In the genomic region with DNA sequence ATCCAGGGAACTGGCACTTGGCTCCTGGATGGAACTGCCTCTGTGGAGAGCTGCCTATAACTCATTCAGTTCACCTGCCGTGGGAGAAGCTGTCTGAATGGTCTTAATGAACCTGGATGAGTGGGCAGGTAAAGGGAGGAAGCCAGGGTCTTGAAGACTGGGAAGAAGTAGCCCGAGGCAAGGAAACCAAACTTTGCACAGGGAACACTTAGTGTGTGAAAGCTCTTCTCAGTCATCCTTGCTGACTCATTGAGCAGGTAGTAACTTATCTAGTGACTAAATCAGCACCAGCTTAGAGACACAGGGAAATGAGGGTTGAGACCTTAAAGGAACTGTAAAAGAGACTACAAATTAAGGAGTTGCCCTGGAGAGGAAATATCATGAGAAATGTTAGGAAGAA, we compare ENCODE assay signal across 17 cellular contexts. TPM values are rescaled to one million over a fixed set of nuclear protein-coding genes. Genes with fewer than 3 reads are reported as not detected.
DNase-seq lines count a peak whose midpoint lies in the region; ATAC-seq and TF ChIP-seq lines count a peak whose summit lies in the region.
"Had no signal": no experiment of that assay in that cellular context is flagged by ENCODE, and none has a peak within 500 bp of the region (broad histone marks: within the 10 kb centered on the region; RNA-seq: fewer than 3 reads in every experiment).

No MANE protein-coding gene starts in this region.

- no peak overlapping the region for H3K9ac ChIP-seq in parathyroid adenoma
- H3K9ac ChIP-seq: KMS-11 had no signal

- H3K9me2 ChIP-seq in PC-9 (ENCODE audit: insufficient read depth): no peaks in the 10 kb centered on the region

- H3K27me3 ChIP-seq in PC-9 (ENCODE audit: insufficient read depth, low read depth) (no peaks in the 10 kb centered on the region), esophagus (ENCODE audit: control insufficient read depth in 1 of 2, insufficient read depth in 2 of 2, low read length in 2 of 2) (no peaks in the 10 kb centered on the region), parathyroid adenoma (ENCODE audit: control insufficient read depth, insufficient read depth, low read length) (no peaks in the 10 kb centered on the region), vagina (no peaks in the 10 kb centered on the region)
- H3K27me3 ChIP-seq: uterus had no signal

- intact Hi-C loops in PC-9 (cut with micrococcal nuclease; ENCODE audit: unreplicated experiment) (loop anchor here (5.0 kb wide), 3 partner anchors 141 to 434 kb away; partner anchors contain the start of genes ARF5 and GCC1), vagina (cut with DNase I) (no loop called here)

- H3K4me3 ChIP-seq in PC-9 (no peak overlapping the region), esophagus (ENCODE audit: low read depth in 1 of 2, low read length in 2 of 2) (no peak overlapping the region), parathyroid adenoma (ENCODE audit: low read depth, low read length) (no peak overlapping the region), vagina (no peak overlapping the region)
- H3K4me3 ChIP-seq: uterus had no signal

- CTCF ChIA-PET in PC-9 (lab: Charles Lee): interaction anchor here (0.6 to 0.9 kb wide), 2 partner anchors 313 to 534 kb away, joined by 3 to 4 read pairs; no protein-coding TSS in a partner anchor

- H3K36me3 ChIP-seq in PC-9 (ENCODE audit: low read depth) (no peaks in the 10 kb centered on the region), esophagus (ENCODE audit: control insufficient read depth in 2 of 2, insufficient read depth in 2 of 2, low read length in 1 of 2) (no peaks in the 10 kb centered on the region), parathyroid adenoma (ENCODE audit: control insufficient read depth, insufficient read depth, low read length) (no peaks in the 10 kb centered on the region), vagina (no peaks in the 10 kb centered on the region)
- H3K36me3 ChIP-seq: uterus had no signal

- TF ChIP-seq POLR2A in vagina (IDR thresholded peaks at IDR 0.05): no peak

- H3F3A ChIP-seq in PC-9 (ENCODE audit: insufficient read depth, low read depth): peaks cover 39% of the 10 kb centered on the region

- peak; percentile 81 for DNase-seq in ELR (ENCODE audit: low read depth)
- peak; percentile 81 to 97 for DNase-seq in PC-9
- no peak for DNase-seq in NCI-H510A treated with DMSO at 0.1 percent for 48 hours (lab: John Stamatoyannopoulos, UW)
- DNase-seq in vagina (ENCODE audit: extremely low spot score in 2 of 2): no peak
- DNase-seq: activated CD4-positive, alpha-beta T cell treated with anti-CD3 and anti-CD28 coated beads, Interleukin-2, amount 10 ng/mL, durations not matched to agents 24 days and 14 days; DMS53; endodermal cell; NCI-H187; NCI-H69; small intestine; stimulated activated naive CD4-positive, alpha-beta T cell; T-helper 9 cell; uterus had no signal

- 52 to 64% methylated on average over 2 of the region's 2 CpGs for WGBS in esophagus, 2 donors

- H4K20me1 ChIP-seq in PC-9 (ENCODE audit: insufficient read depth): no peaks in the 10 kb centered on the region

- H3K4me2 ChIP-seq in PC-9 (peak overlapping the region; percentile 57), parathyroid adenoma (ENCODE audit: low read length) (peak overlapping the region; percentile 32)
- H3K4me2 ChIP-seq: KMS-11 had no signal

- H3K4me1 ChIP-seq in PC-9 (replicated peaks; ENCODE audit: insufficient read depth) (peaks cover 47% of the 10 kb centered on the region), esophagus (ENCODE audit: control insufficient read depth in 2 of 2, insufficient read depth in 2 of 2, low read length in 1 of 2) (peaks cover 0 to 15% of the 10 kb centered on the region in 2 donors), parathyroid adenoma (peaks cover 68% of the 10 kb centered on the region), vagina (peaks cover 46% of the 10 kb centered on the region)

- peaks cover 5% of the 10 kb centered on the region; the same call in 1 of the 2 replicates for H3K79me2 ChIP-seq in PC-9 (ENCODE audit: low read depth)
- H3K79me2 ChIP-seq in parathyroid adenoma: peaks cover 6% of the 10 kb centered on the region

- no peaks in the 10 kb centered on the region for H3K9me3 ChIP-seq in PC-9 (ENCODE audit: insufficient read depth, low read depth)
- no peaks in the 10 kb centered on the region for H3K9me3 ChIP-seq in esophagus (ENCODE audit: control insufficient read depth in 2 of 2, insufficient read depth in 1 of 2, low read depth in 1 of 2, low read length in 1 of 2)
- no peaks in the 10 kb centered on the region for H3K9me3 ChIP-seq in parathyroid adenoma (ENCODE audit: control insufficient read depth, low read length)
- H3K9me3 ChIP-seq in vagina: no peaks in the 10 kb centered on the region
- H3K9me3 ChIP-seq: uterus had no signal

- ATAC-seq in HG03439 (IDR thresholded peaks at IDR 0.05; ENCODE audit: unreplicated experiment): no peak

- POLR2A ChIA-PET in PC-9 (lab: Charles Lee; ENCODE audit: unreplicated experiment): interaction anchor here (0.6 kb wide), 2 partner anchors 274 to 436 kb away, joined by 3 to 5 read pairs; partner anchors contain the start of gene GCC1

- TF ChIP-seq CTCF in PC-9 (conservative IDR thresholded peaks at IDR 0.05) (no peak), parathyroid adenoma (IDR thresholded peaks at IDR 0.05) (no peak), vagina (IDR thresholded peaks at IDR 0.05) (no peak)

- H2AFZ ChIP-seq in PC-9 (no peak overlapping the region), parathyroid adenoma (no peak overlapping the region)

- H3K27ac ChIP-seq in PC-9 (peak overlapping the region; percentile 99), esophagus (ENCODE audit: low read depth in 2 of 2, low read length in 1 of 2) (peak overlapping the region; percentile 49 to 67), parathyroid adenoma (peak overlapping the region; percentile 60), vagina (no peak overlapping the region)
- H3K27ac ChIP-seq: KMS-11 had no signal

- BruUV-seq in PC-9 (replicated peaks; lab: Mats Ljungman, UMichigan): no TSS peak

RNA-seq across cellular contexts. Expression of gene LRRC4, which starts 9.9 kb away (rescaled TPM):
- total RNA-seq in PC-9 (2021) (0.10 and 0.39 TPM in 2 replicates), vagina (6.1 TPM)
- 1 to 10 TPM; 1.9 to 2.1 TPM for polyA plus RNA-seq in esophagus

Comparison
In these comparisons a context has a peak if more than half of its experiments do, and no peak if none do; other contexts are left out.
1. DNase-seq: peak in ELR (single experiment) and PC-9 (2 of 2); none in NCI-H510A treated with DMSO at 0.1 percent for 48 hours (single experiment) and vagina (0 of 2).